Comparison of ENCODE assay signal across 32 cellular contexts in genomic region chr17:82415786-82416185, GRCh38. TPM values are rescaled to one million over a fixed set of nuclear protein-coding genes. Genes with fewer than 3 reads are reported as not detected.
"Had no signal": no experiment of that assay in that cellular context is flagged by ENCODE, and none has a peak within 500 bp of the region (broad histone marks: within the 10 kb centered on the region; RNA-seq: fewer than 3 reads in every experiment).

No MANE protein-coding gene starts in this region.

- H3K27ac Mint-ChIP-seq: mesothelial cell of epicardium; nephron progenitor cell; progenitor cell of endocrine pancreas; stimulated activated memory B cell treated with anti-CD40 and anti-IgM and Interleukin-4, amounts not matched to agents 10 μg/mL and 1 μg/mL and 100 μg/mL, for 72 hours; stimulated activated naive CD8-positive, alpha-beta T cell treated with anti-CD3 and anti-CD28 coated beads, Interleukin-15, amount 100 ng/mL, for 72 hours; type B pancreatic cell had no signal

- H3K27ac ChIP-seq: left ventricle myocardium inferior, ovary, right atrium auricular region, right lobe of liver, tibial nerve, uterus had no signal

- H3K36me3 ChIP-seq: ovary, right atrium auricular region, right lobe of liver, uterus had no signal

- H3K9me3 ChIP-seq: left ventricle myocardium inferior, ovary, right atrium auricular region, right lobe of liver, tibial nerve, uterus had no signal

- H3K4me3 Mint-ChIP-seq: mesothelial cell of epicardium; nephron progenitor cell; stimulated activated memory B cell treated with anti-CD40 and anti-IgM and Interleukin-4, amounts not matched to agents 10 μg/mL and 1 μg/mL and 100 μg/mL, for 72 hours; stimulated activated naive CD8-positive, alpha-beta T cell treated with anti-CD3 and anti-CD28 coated beads, Interleukin-15, amount 100 ng/mL, for 72 hours had no signal

- H3K9me3 Mint-ChIP-seq: immature natural killer cell; mesothelial cell of epicardium; naive thymus-derived CD4-positive, alpha-beta T cell; stimulated activated memory B cell treated with anti-CD40 and anti-IgM and Interleukin-4, amounts not matched to agents 10 μg/mL and 1 μg/mL and 100 μg/mL, for 72 hours; stimulated activated naive CD8-positive, alpha-beta T cell treated with anti-CD3 and anti-CD28 coated beads, Interleukin-15, amount 100 ng/mL, for 72 hours; type B pancreatic cell had no signal

- FAIRE-seq: islet of Langerhans had no signal

- ATAC-seq: naive thymus-derived CD4-positive, alpha-beta T cell; right lobe of liver; stimulated activated memory B cell treated with anti-CD40 and anti-IgM and Interleukin-4, amounts not matched to agents 10 μg/mL and 1 μg/mL and 100 μg/mL, for 72 hours; stimulated activated naive CD8-positive, alpha-beta T cell treated with anti-CD3 and anti-CD28 coated beads, Interleukin-15, amount 100 ng/mL, for 72 hours had no signal

- DNase-seq: hypothalamus; immature natural killer cell; left ventricle myocardium inferior; mesendoderm; naive thymus-derived CD4-positive, alpha-beta T cell; nephron progenitor cell; ovary; right lobe of liver; stimulated activated CD4-positive, alpha-beta T cell treated with anti-CD3 and anti-CD28 coated beads, Interleukin-1b, Interleukin-23, amount 100 ng/mL, for 48 hours; stimulated activated CD4-positive, alpha-beta T cell treated with anti-CD3 and anti-CD28 coated beads, Interleukin-2, amount 100 ng/mL, for 48 hours; stimulated activated CD4-positive, alpha-beta T cell treated with anti-CD3 and anti-CD28 coated beads, Interleukin-4, amount 100 ng/mL, for 4 hours; stimulated activated CD8-positive, alpha-beta memory T cell treated with anti-CD3 and anti-CD28 coated beads, Interleukin-4, amount 100 ng/mL, for 48 hours; stimulated activated naive CD4-positive, alpha-beta T cell treated with Interleukin-2 at 50 U/mL for 16 hours; stimulated activated naive CD8-positive, alpha-beta T cell treated with anti-CD3 and anti-CD28 coated beads, Interleukin-15, amount 100 ng/mL, for 72 hours; substantia nigra; uterus had no signal

- H3K4me3 ChIP-seq: left ventricle myocardium inferior, lung, ovary, right atrium auricular region, right lobe of liver, smooth muscle cell, tibial nerve, uterus had no signal

- H3K27me3 Mint-ChIP-seq: naive thymus-derived CD4-positive, alpha-beta T cell; progenitor cell of endocrine pancreas; stimulated activated memory B cell treated with anti-CD40 and anti-IgM and Interleukin-4, amounts not matched to agents 10 μg/mL and 1 μg/mL and 100 μg/mL, for 72 hours; stimulated activated naive CD8-positive, alpha-beta T cell treated with anti-CD3 and anti-CD28 coated beads, Interleukin-15, amount 100 ng/mL, for 72 hours; type B pancreatic cell had no signal

RNA-seq across cellular contexts. Expression of gene UTS2R, which starts 44.2 kb away (rescaled TPM):
- total RNA-seq: kidney epithelial cell; lower leg skin; mononuclear cell; naive thymus-derived CD4-positive, alpha-beta T cell; omental fat pad; ovary; pulmonary artery endothelial cell; right lobe of liver; smooth muscle cell; temporal lobe; ureter; uterus had no signal
- polyA plus RNA-seq: immature natural killer cell; lung; naive thymus-derived CD4-positive, alpha-beta T cell; ovary; smooth muscle cell had no signal
